10 cellular contexts compared by ENCODE assay signal in genomic region chr2:217106650-217107014, GRCh38.
DNase-seq lines count a peak whose midpoint lies in the region; ATAC-seq, FAIRE-seq and TF ChIP-seq lines count a peak whose summit lies in the region.
"Had no signal": no experiment of that assay in that cellular context is flagged by ENCODE, and none has a peak within 500 bp of the region (broad histone marks: within the 10 kb centered on the region; RNA-seq: fewer than 3 reads in every experiment).

No MANE protein-coding gene starts in this region.

- H2AFZ ChIP-seq in astrocyte (ENCODE audit: low read depth, low read length), result no peak overlapping the region

- H4K20me1 ChIP-seq in BLaER1 (no peaks in the 10 kb centered on the region), astrocyte (ENCODE audit: insufficient read depth, low read length) (no peaks in the 10 kb centered on the region)

- H3K27me3 ChIP-seq in BLaER1, result no peaks in the 10 kb centered on the region
- no peaks in the 10 kb centered on the region for H3K27me3 ChIP-seq in astrocyte (ENCODE audit: insufficient read depth, low read length)
- H3K27me3 ChIP-seq in liver (ENCODE audit: control insufficient read depth in 4 of 4, insufficient read depth in 4 of 4, low read length in 3 of 4), result no peaks in the 10 kb centered on the region

- no peak for FAIRE-seq in astrocyte (lab: Jason Lieb, UNC)
- FAIRE-seq: islet of Langerhans had no signal

- H3K9me3 ChIP-seq in BLaER1 (no peaks in the 10 kb centered on the region), astrocyte (ENCODE audit: insufficient read depth, low read depth, low read length) (no peaks in the 10 kb centered on the region), liver (ENCODE audit: control insufficient read depth in 4 of 4, low read length in 3 of 4) (no peaks in the 10 kb centered on the region)

- H3K4me3 ChIP-seq in BLaER1, result no peak overlapping the region
- no peak overlapping the region for H3K4me3 ChIP-seq in astrocyte (ENCODE audit: insufficient read depth, low read depth, low read length)
- H3K4me3 ChIP-seq in liver (ENCODE audit: low read depth in 1 of 3, low read length in 3 of 3), result no peak overlapping the region

- H3K9ac ChIP-seq in BLaER1 (no peak overlapping the region), astrocyte (ENCODE audit: low read length) (peak overlapping the region; percentile 64), liver (ENCODE audit: low read depth in 1 of 2, low read length in 2 of 2) (no peak overlapping the region)

- no peaks in the 10 kb centered on the region for H3K79me2 ChIP-seq in astrocyte (ENCODE audit: insufficient read depth, low read length)

- peak; percentile 17 to 47 for TF ChIP-seq RAD21 in liver (IDR thresholded peaks at IDR 0.05)

- H3K4me3 Mint-ChIP-seq in astrocyte (ENCODE audit: unreplicated experiment), result no peak overlapping the region

- H3K36me3 Mint-ChIP-seq in astrocyte (ENCODE audit: low read depth, unreplicated experiment), result no peaks in the 10 kb centered on the region

- 81% methylated on average over 3 of the region's 3 CpGs for WGBS in liver

- no peaks in the 10 kb centered on the region for H3K9me3 Mint-ChIP-seq in astrocyte (ENCODE audit: unreplicated experiment)

- DNase-seq in HT-29 (ENCODE audit: low spot score) (peak; percentile 12), astrocyte (ENCODE audit: low read depth) (peak; percentile 49)
- no peak for DNase-seq in stimulated activated CD4-positive, alpha-beta T cell treated with anti-CD3 and anti-CD28 coated beads, Interleukin-2, amount 100 ng/mL, for 48 hours
- DNase-seq in central memory CD4-positive, alpha-beta T cell, result no peak
- DNase-seq: NCI-H2107 had no signal

- H3K4me1 Mint-ChIP-seq in astrocyte (ENCODE audit: low read depth, unreplicated experiment), result peaks cover 51% of the 10 kb centered on the region

- peak overlapping the region; percentile 29; the same call in 1 of the 2 replicates for H3K4me2 ChIP-seq in BLaER1
- H3K4me2 ChIP-seq in astrocyte (ENCODE audit: low read length), result peak overlapping the region; percentile 58

- ATAC-seq in HG03108 (IDR thresholded peaks at IDR 0.05; ENCODE audit: unreplicated experiment) (no peak), HG03469 (IDR thresholded peaks at IDR 0.05; ENCODE audit: unreplicated experiment) (no peak)

- TF ChIP-seq CTCF in astrocyte (IDR thresholded peaks at IDR 0.05; ENCODE audit: insufficient read depth, low read depth, low read length) (peak; percentile 77), liver (IDR thresholded peaks at IDR 0.05; ENCODE audit: low read depth, low read length, missing input control) (peak; percentile 27)

- no peaks in the 10 kb centered on the region for H3K27me3 Mint-ChIP-seq in astrocyte (ENCODE audit: low read depth, unreplicated experiment)

- no peak overlapping the region for H3K27ac ChIP-seq in BLaER1
- H3K27ac ChIP-seq in astrocyte (ENCODE audit: low read depth, low read length), result peak overlapping the region; percentile 89
- H3K27ac ChIP-seq in liver (ENCODE audit: low read depth in 1 of 2, low read length in 2 of 2), result no peak overlapping the region

- H3K27ac Mint-ChIP-seq in astrocyte (ENCODE audit: unreplicated experiment), result peak overlapping the region; percentile 100

- H3K4me1 ChIP-seq in BLaER1 (peaks cover 24% of the 10 kb centered on the region), astrocyte (ENCODE audit: insufficient read depth, low read length) (peaks cover 46% of the 10 kb centered on the region), liver (ENCODE audit: control insufficient read depth in 4 of 4, insufficient read depth in 4 of 4, low read length in 3 of 4) (no peaks in the 10 kb centered on the region)

- H3K36me3 ChIP-seq in BLaER1, result no peaks in the 10 kb centered on the region
- H3K36me3 ChIP-seq in astrocyte (ENCODE audit: insufficient read depth, low read length), result no peaks in the 10 kb centered on the region
- H3K36me3 ChIP-seq in liver (ENCODE audit: control insufficient read depth in 4 of 4, insufficient read depth in 3 of 4, low read depth in 1 of 4, low read length in 3 of 4), result no peaks in the 10 kb centered on the region

TF ChIP-seq in liver, 16 proteins besides CTCF, POLR2A, EP300 and RAD21:
- TF ChIP-seq MAX (IDR thresholded peaks at IDR 0.05), result no peak
- TF ChIP-seq FOXA2 (IDR thresholded peaks at IDR 0.05), result no peak
- no peak for TF ChIP-seq YY1 (IDR thresholded peaks at IDR 0.05)
- no peak for TF ChIP-seq SP1 (IDR thresholded peaks at IDR 0.05)
- TF ChIP-seq REST (IDR thresholded peaks at IDR 0.05), result no peak
- no peak for TF ChIP-seq EGR1 (IDR thresholded peaks at IDR 0.05; ENCODE audit: low read depth in 2 of 2)
- TF ChIP-seq FOXA1 (IDR thresholded peaks at IDR 0.05), result no peak
- no peak for TF ChIP-seq HNF4A (conservative IDR thresholded peaks at IDR 0.05)
- TF ChIP-seq TAF1 (conservative IDR thresholded peaks at IDR 0.05), result no peak

Comparison
In these comparisons a context has a peak if more than half of its experiments do, and no peak if none do; other contexts are left out.
1. DNase-seq: peak in HT-29 (single experiment) and astrocyte (single experiment); none in stimulated activated CD4-positive, alpha-beta T cell treated with anti-CD3 and anti-CD28 coated beads, Interleukin-2, amount 100 ng/mL, for 48 hours (0 of 2) and central memory CD4-positive, alpha-beta T cell (single experiment).